In the genomic region with DNA sequence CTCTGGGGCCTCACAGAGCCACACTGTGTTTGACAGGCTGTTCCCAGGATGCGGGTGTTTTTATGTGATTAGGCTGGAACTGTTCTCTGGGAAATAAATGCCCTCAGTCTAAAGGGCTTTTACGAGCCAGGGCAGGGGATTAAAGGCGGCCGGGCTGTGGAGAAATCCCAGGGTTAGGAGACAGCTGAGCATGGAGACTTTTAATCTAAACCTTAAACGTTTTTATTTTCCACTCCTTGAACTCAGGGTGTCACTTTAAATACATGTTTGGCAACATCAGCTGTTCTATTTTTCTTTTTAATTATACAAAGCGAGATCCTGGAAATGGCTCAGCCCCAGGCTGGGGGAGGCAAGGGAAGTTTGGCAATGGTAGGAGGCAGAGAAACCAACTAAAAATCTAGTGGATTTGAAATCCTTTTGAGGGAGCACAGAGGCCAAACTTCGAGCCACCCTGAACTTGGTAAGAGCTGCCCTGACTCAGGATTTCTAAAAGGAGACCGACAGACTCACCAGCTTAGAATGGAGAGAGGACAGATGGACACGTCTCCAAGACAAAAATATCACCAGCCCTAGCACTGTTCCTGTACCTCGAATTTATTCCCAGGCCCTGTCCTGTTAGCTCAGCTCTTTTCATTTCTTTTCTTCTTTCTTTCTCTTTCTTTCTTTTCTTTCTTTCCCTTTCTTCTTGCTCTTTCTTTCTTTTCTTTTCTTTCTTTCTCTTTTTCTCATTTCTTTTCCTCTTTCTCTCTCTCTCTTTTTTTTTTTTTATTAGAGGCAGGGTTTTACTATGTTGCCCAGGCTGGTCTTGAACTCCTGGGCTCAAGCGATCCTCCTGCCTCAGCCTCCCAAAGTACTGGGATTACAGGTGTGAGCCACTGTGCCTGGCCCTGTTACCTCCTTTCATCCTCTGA, we compare ENCODE assay signal across 12 cellular contexts. TPM values are rescaled to one million over a fixed set of nuclear protein-coding genes. Genes with fewer than 3 reads are reported as not detected.
A peak's percentile ranks its signal among the peaks of the same experiment; 100 is the strongest.
DNase-seq lines count a peak whose midpoint lies in the region; ATAC-seq and TF ChIP-seq lines count a peak whose summit lies in the region.
"Had no signal": no experiment of that assay in that cellular context is flagged by ENCODE, and none has a peak within 500 bp of the region (broad histone marks: within the 10 kb centered on the region; RNA-seq: fewer than 3 reads in every experiment).

No MANE protein-coding gene starts in this region.

- peak overlapping the region; percentile 55 to 81 (median 76) for H3K9ac ChIP-seq in skeletal muscle tissue (ENCODE audit: low read depth in 1 of 3, low read length in 3 of 3)

- POLR2A ChIA-PET in WTC11 (lab: Charles Lee) (interaction anchor here (0.7 to 1.6 kb wide), 5 partner anchors 19 to 34 kb away, joined by 3 to 5 read pairs (median 4); a partner anchor contains a TSS), RWPE1 (lab: Yijun Ruan, JAX; ENCODE audit: low non-redundant PET) (no interaction called here)

- H3K4me1 ChIP-seq in skeletal muscle tissue (ENCODE audit: control insufficient read depth in 3 of 3, insufficient read depth in 3 of 3, low read length in 3 of 3) (peaks cover 11 to 15% (median 11%) of the 10 kb centered on the region in 3 donors), adrenal gland (replicated peaks in 1 of 2) (no peaks in the 10 kb centered on the region)

- no peak overlapping the region for H3K4me3 Mint-ChIP-seq in WTC11
- H3K4me3 Mint-ChIP-seq: activated naive CD8-positive, alpha-beta T cell treated with anti-CD3 and anti-CD28 coated beads, Interleukin-2, amount 10 ng/mL, durations not matched to agents 7 days and 5 days had no signal

- no peaks in the 10 kb centered on the region for H3K9me3 ChIP-seq in skeletal muscle tissue (ENCODE audit: control insufficient read depth in 3 of 3, low read length in 3 of 3)
- H3K9me3 ChIP-seq in adrenal gland (replicated peaks in 1 of 3) = no peaks in the 10 kb centered on the region

- peak overlapping the region; percentile 61; the same call in 1 of the 2 replicates for H3K27ac Mint-ChIP-seq in WTC11
- H3K27ac Mint-ChIP-seq: activated naive CD8-positive, alpha-beta T cell treated with anti-CD3 and anti-CD28 coated beads, Interleukin-2, amount 10 ng/mL, durations not matched to agents 7 days and 5 days had no signal

- TF ChIP-seq CTCF in WTC11 (IDR thresholded peaks at IDR 0.05) (no peak), adrenal gland (IDR thresholded peaks at IDR 0.05) (no peak), RWPE1 (conservative IDR thresholded peaks at IDR 0.05; ENCODE audit: low read depth) (no peak)

- H3K27ac ChIP-seq in skeletal muscle tissue (ENCODE audit: low read depth, low read length) (peak overlapping the region; percentile 83), adrenal gland (no peak overlapping the region), RWPE1 (no peak overlapping the region)

- no peaks in the 10 kb centered on the region for H3K36me3 Mint-ChIP-seq in WTC11
- H3K36me3 Mint-ChIP-seq: activated naive CD8-positive, alpha-beta T cell treated with anti-CD3 and anti-CD28 coated beads, Interleukin-2, amount 10 ng/mL, durations not matched to agents 7 days and 5 days had no signal

- intact Hi-C loops in adrenal gland (cut with DNase I) = no loop called here

- H3K27me3 ChIP-seq in skeletal muscle tissue (ENCODE audit: control insufficient read depth in 3 of 3, insufficient read depth in 3 of 3, low read length in 3 of 3) (no peaks in the 10 kb centered on the region), adrenal gland (no peaks in the 10 kb centered on the region)

- no peaks in the 10 kb centered on the region for H3K36me3 ChIP-seq in skeletal muscle tissue (ENCODE audit: control insufficient read depth in 3 of 3, insufficient read depth in 3 of 3, low read length in 3 of 3)
- H3K36me3 ChIP-seq in adrenal gland (replicated peaks in 1 of 2) = no peaks in the 10 kb centered on the region

- no peaks in the 10 kb centered on the region for H3K27me3 Mint-ChIP-seq in WTC11 (ENCODE audit: low read depth)

- WGBS in adrenal gland, 4 donors = 55 to 60% (median 57%) methylated on average over 11 of the region's 11 CpGs

- no peak for TF ChIP-seq POLR2A in adrenal gland (IDR thresholded peaks at IDR 0.05)

- no peak overlapping the region for H3K4me3 ChIP-seq in skeletal muscle tissue (ENCODE audit: low read length in 3 of 3)
- no peak overlapping the region for H3K4me3 ChIP-seq in adrenal gland

- DNase-seq in GM03348 (ENCODE audit: low spot score) (peak; percentile 62), WTC11 (ENCODE audit: low spot score) (no peak), iPS-NIHi7 (ENCODE audit: extremely low spot score) (peak; percentile 8), Kasumi-1 (lab: John Stamatoyannopoulos, UW) (no peak), adrenal gland (no peak), RWPE1 (ENCODE audit: low spot score) (no peak)
- no peak for DNase-seq in activated CD4-positive, alpha-beta T cell treated with anti-CD3 and anti-CD28 coated beads for 1 hour
- DNase-seq: activated naive CD8-positive, alpha-beta T cell treated with anti-CD3 and anti-CD28 coated beads, Interleukin-2, amount 10 ng/mL, durations not matched to agents 7 days and 5 days; kidney glomerular epithelial cell; MM.1S; SHP77 treated with DMSO at 0.1 percent for 48 hours had no signal

- peaks cover 21% of the 10 kb centered on the region for H3K4me1 Mint-ChIP-seq in WTC11

- CTCF ChIA-PET in WTC11 (lab: Charles Lee) = interaction anchor here (1.3 to 2.2 kb wide), 3 partner anchors 9 to 58 kb away, joined by 5 to 8 read pairs (median 5); a partner anchor contains a TSS
- CTCF ChIA-PET in RWPE1 (lab: Yijun Ruan, JAX) = interaction anchor here (0.6 kb wide), 1 partner anchor 111 kb away, joined by 3 read pairs; no protein-coding TSS in a partner anchor

- no peak for ATAC-seq in WTC11

- peaks cover 5% of the 10 kb centered on the region; the same call in 1 of the 2 replicates for H3K9me3 Mint-ChIP-seq in WTC11
- H3K9me3 Mint-ChIP-seq: activated naive CD8-positive, alpha-beta T cell treated with anti-CD3 and anti-CD28 coated beads, Interleukin-2, amount 10 ng/mL, durations not matched to agents 7 days and 5 days had no signal

TF ChIP-seq in WTC11, 78 proteins besides CTCF, POLR2A, EP300 and RAD21:
- TF ChIP-seq, protein P1, sequence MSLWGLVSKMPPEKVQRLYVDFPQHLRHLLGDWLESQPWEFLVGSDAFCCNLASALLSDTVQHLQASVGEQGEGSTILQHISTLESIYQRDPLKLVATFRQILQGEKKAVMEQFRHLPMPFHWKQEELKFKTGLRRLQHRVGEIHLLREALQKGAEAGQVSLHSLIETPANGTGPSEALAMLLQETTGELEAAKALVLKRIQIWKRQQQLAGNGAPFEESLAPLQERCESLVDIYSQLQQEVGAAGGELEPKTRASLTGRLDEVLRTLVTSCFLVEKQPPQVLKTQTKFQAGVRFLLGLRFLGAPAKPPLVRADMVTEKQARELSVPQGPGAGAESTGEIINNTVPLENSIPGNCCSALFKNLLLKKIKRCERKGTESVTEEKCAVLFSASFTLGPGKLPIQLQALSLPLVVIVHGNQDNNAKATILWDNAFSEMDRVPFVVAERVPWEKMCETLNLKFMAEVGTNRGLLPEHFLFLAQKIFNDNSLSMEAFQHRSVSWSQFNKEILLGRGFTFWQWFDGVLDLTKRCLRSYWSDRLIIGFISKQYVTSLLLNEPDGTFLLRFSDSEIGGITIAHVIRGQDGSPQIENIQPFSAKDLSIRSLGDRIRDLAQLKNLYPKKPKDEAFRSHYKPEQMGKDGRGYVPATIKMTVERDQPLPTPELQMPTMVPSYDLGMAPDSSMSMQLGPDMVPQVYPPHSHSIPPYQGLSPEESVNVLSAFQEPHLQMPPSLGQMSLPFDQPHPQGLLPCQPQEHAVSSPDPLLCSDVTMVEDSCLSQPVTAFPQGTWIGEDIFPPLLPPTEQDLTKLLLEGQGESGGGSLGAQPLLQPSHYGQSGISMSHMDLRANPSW (CRISPR knock-in tag; conservative IDR thresholded peaks at IDR 0.05; ENCODE audit: low read depth) = no peak

RNA-seq across cellular contexts. Expression of a gene that starts 15.8 kb away (rescaled TPM):
- total RNA-seq in WTC11 (2021) = 27.7 to 28.9 TPM (median 28.6 TPM) in 3 replicates
- 10.4 TPM for total RNA-seq in skeletal muscle tissue
- 10 to 100 TPM in 5 of 8 donors, 1 to 10 TPM in 3; 4.9 to 16.1 (median 10.4) TPM for total RNA-seq in adrenal gland
- 1 to 10 TPM; 1.9 to 4.1 (median 2.9) TPM for polyA plus RNA-seq in adrenal gland

RNA-seq across cellular contexts. Expression of a gene that starts 29.7 kb away (rescaled TPM):
- total RNA-seq in WTC11 (2021) (147 to 155 TPM (median 152 TPM) in 3 replicates), skeletal muscle tissue (28.7 TPM), adrenal gland (10 to 100 TPM in 7 of 8 donors, 1 to 10 TPM in 1; 9.1 to 40.6 (median 18.0) TPM)
- 10 to 100 TPM in 2 of 3 donors, 1 to 10 TPM in 1; 5.0 to 19.7 (median 10.2) TPM for polyA plus RNA-seq in adrenal gland

RNA-seq across cellular contexts. Expression of a gene that starts 59.0 kb away (rescaled TPM):
- total RNA-seq in WTC11 (2021) (0.37 to 0.80 TPM (median 0.50 TPM) in 3 replicates), skeletal muscle tissue (under 0.01 TPM), adrenal gland (under 1 TPM in 3 of 8 donors, not detected in 5; 0.25 to 0.41 (median 0.29) TPM)
- under 1 TPM; 0.05 to 0.32 (median 0.24) TPM for polyA plus RNA-seq in adrenal gland

Comparison
In these comparisons a context has a peak if more than half of its experiments do, and no peak if none do; other contexts are left out.
1. DNase-seq: peak in GM03348 (single experiment) and iPS-NIHi7 (single experiment); none in WTC11 (single experiment), activated CD4-positive, alpha-beta T cell treated with anti-CD3 and anti-CD28 coated beads for 1 hour (single experiment), Kasumi-1 (0 of 2), adrenal gland (0 of 7) and RWPE1 (single experiment).